37 cellular contexts compared by ENCODE assay signal in the genomic region with DNA sequence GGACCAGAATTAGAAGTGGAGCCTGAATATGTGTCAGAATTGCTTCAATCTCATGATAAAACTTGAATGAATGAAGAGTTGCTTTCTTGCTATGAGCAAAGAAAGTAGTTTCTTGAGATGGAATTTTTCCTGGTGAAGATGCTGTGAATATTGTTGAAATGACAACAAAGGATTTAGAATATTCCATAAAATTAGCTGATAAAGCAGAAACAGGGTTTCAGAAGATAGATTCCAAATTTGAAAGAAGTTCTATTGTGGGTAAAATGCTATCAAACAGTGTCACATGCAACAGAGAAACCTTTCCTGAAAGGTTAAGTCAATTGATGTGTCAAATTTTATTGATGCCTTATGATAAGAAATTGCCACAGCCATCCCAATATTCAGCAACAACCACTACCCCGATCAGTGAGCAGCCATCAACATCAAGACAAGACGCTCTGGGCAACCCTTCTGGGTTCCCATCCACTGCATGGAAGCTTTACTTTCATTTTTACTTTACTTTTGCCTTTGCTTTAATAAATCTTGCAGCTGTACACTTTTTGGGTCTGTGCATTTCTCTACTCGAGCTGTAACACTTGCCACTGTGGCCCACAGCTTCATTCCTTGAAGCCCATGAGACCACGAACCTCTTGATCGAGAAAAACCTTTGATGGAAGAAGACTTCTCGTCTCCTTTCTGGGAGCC.
DNase-seq lines count a peak whose midpoint lies in the region; ATAC-seq, FAIRE-seq and TF ChIP-seq lines count a peak whose summit lies in the region.
"Had no signal": no experiment of that assay in that cellular context is flagged by ENCODE, and none has a peak within 500 bp of the region (broad histone marks: within the 10 kb centered on the region; RNA-seq: fewer than 3 reads in every experiment).

No MANE protein-coding gene starts in this region.

- TF ChIP-seq RAD21 in SK-N-SH (IDR thresholded peaks at IDR 0.05; ENCODE audit: low read length) (no peak), HepG2 (CRISPR knock-in tag; IDR thresholded peaks at IDR 0.05) (no peak)

- H4K20me1 ChIP-seq in SK-N-SH (ENCODE audit: insufficient read depth) (no peaks in the 10 kb centered on the region), HepG2 (ENCODE audit: insufficient read depth, low read length) (no peaks in the 10 kb centered on the region)

- CTCF ChIA-PET in SK-N-SH (lab: Yijun Ruan, JAX) (no interaction called here), HepG2 (lab: Yijun Ruan, JAX; ENCODE audit: low intra/inter-chr PET ratio, low total read pairs) (no interaction called here)

- no peak overlapping the region for H3K27ac Mint-ChIP-seq in T-helper 17 cell
- peak overlapping the region in 4 of 6 donors; percentile 32 to 80 (median 45) for H3K27ac Mint-ChIP-seq in immature natural killer cell
- H3K27ac Mint-ChIP-seq: activated T-helper 17 cell treated with anti-CD3 and anti-CD28 coated beads, Interleukin-2, amount 50 U/mL, for 72 hours; HFFc6; stimulated activated naive CD8-positive, alpha-beta T cell treated with anti-CD3 and anti-CD28 coated beads, Interleukin-15, Interleukin-2, amounts not matched to agents 100 ng/mL and 50 ng/mL, for 24 hours had no signal

- no peaks in the 10 kb centered on the region for H3K36me3 ChIP-seq in SK-N-SH (replicated peaks in 1 of 2; ENCODE audit: control insufficient read depth in 1 of 2, insufficient read depth in 2 of 2, low read length in 1 of 2)
- H3K36me3 ChIP-seq in HepG2 (replicated peaks in 1 of 2; ENCODE audit: control insufficient read depth in 1 of 2, insufficient read depth in 2 of 2, low read length in 2 of 2): no peaks in the 10 kb centered on the region
- no peaks in the 10 kb centered on the region for H3K36me3 ChIP-seq in right lobe of liver
- H3K36me3 ChIP-seq: left ventricle myocardium inferior, neutrophil, right atrium auricular region had no signal

- intact Hi-C loops in HepG2 (cut with micrococcal nuclease; ENCODE audit: unreplicated experiment) (no loop called here), right lobe of liver (cut with DNase I) (no loop called here)

- peak overlapping the region; percentile 4 for H3K4me3 Mint-ChIP-seq in T-helper 17 cell
- H3K4me3 Mint-ChIP-seq in immature natural killer cell: peak overlapping the region in 3 of 5 donors; percentile 69 to 75 (median 74)
- H3K4me3 Mint-ChIP-seq: activated T-helper 17 cell treated with anti-CD3 and anti-CD28 coated beads, Interleukin-2, amount 50 U/mL, for 72 hours; HFFc6; stimulated activated naive CD8-positive, alpha-beta T cell treated with anti-CD3 and anti-CD28 coated beads, Interleukin-15, Interleukin-2, amounts not matched to agents 100 ng/mL and 50 ng/mL, for 24 hours had no signal

- H3K27ac ChIP-seq in SK-N-SH (ENCODE audit: low read depth in 2 of 2, low read length in 1 of 2) (no peak overlapping the region), HepG2 (ENCODE audit: extremely low read length, insufficient read depth, low read length) (no peak overlapping the region), right lobe of liver (no peak overlapping the region)
- H3K27ac ChIP-seq: 22Rv1, C4-2B, left ventricle myocardium inferior, neutrophil, right atrium auricular region, VCaP had no signal

- DNase-seq in SK-N-SH (no peak), HepG2 (ENCODE audit: low spot score) (no peak), right lobe of liver (no peak), T-helper 17 cell (no peak), immature natural killer cell (peak in 1 of 3 donors; percentile 20), iPS-NIHi7 (ENCODE audit: extremely low spot score) (no peak)
- DNase-seq: activated CD4-positive, alpha-beta T cell treated with anti-CD3 and anti-CD28 coated beads for 4 hours; dermis blood vessel endothelial cell; foreskin fibroblast; GOT3; head of caudate nucleus; HFFc6; left ventricle myocardium inferior; mesenchymal stem cell; NCI-H1105; NCI-H187; NCI-H2171; NCI-H82; posterior cingulate gyrus; stimulated activated CD4-positive, alpha-beta T cell treated with anti-CD3 and anti-CD28 coated beads, Interleukin-1b, Interleukin-23, amount 100 ng/mL, for 48 hours; T1000 had no signal

- H3K36me3 Mint-ChIP-seq in T-helper 17 cell (ENCODE audit: low read depth) (no peaks in the 10 kb centered on the region), immature natural killer cell (peaks cover 0 to 4% (median 0%) of the 10 kb centered on the region in 3 donors)

- H3K4me1 Mint-ChIP-seq in T-helper 17 cell (no peaks in the 10 kb centered on the region), immature natural killer cell (peaks cover 9 to 30% of the 10 kb centered on the region in 2 donors)

- peaks cover 0 to 6% (median 2%) of the 10 kb centered on the region in 6 donors for H3K9me3 Mint-ChIP-seq in immature natural killer cell

- POLR2A ChIA-PET in SK-N-SH (lab: Yijun Ruan, JAX): no interaction called here
- POLR2A ChIA-PET in HepG2 (lab: Yijun Ruan, JAX): no interaction called here

- 7% methylated on average over 6 of the region's 6 CpGs for WGBS in SK-N-SH (ENCODE audit: low lambda C conversion rate)
- 40% methylated on average over 6 of the region's 6 CpGs for WGBS in HepG2 (ENCODE audit: low lambda C conversion rate)
- WGBS in right lobe of liver (ENCODE audit: insufficient coverage, low coverage, low lambda C conversion rate, missing lambda C conversion rate): 74% methylated on average over 5 of the region's 6 CpGs

- TF ChIP-seq EP300 in SK-N-SH (IDR thresholded peaks at IDR 0.05; ENCODE audit: borderline replicate concordance in 1 of 2, low read depth in 1 of 2, low read length in 1 of 2) (no peak), HepG2 (IDR thresholded peaks at IDR 0.05; ENCODE audit: low read depth in 2 of 2, low read length in 2 of 2) (no peak), HepG2 (CRISPR knock-in tag; IDR thresholded peaks at IDR 0.05; ENCODE audit: borderline replicate concordance) (no peak)

- no peaks in the 10 kb centered on the region for H3K9me3 ChIP-seq in SK-N-SH
- H3K9me3 ChIP-seq in HepG2 (ENCODE audit: low read length): peaks cover 4% of the 10 kb centered on the region; the same call in 1 of the 2 replicates
- no peaks in the 10 kb centered on the region for H3K9me3 ChIP-seq in right lobe of liver
- no peaks in the 10 kb centered on the region for H3K9me3 ChIP-seq in T-helper 17 cell (ENCODE audit: control insufficient read depth, low read length, poor library complexity, severe bottlenecking)
- H3K9me3 ChIP-seq: neutrophil had no signal

- H3K4me3 ChIP-seq in SK-N-SH (ENCODE audit: low read depth in 2 of 2, low read length in 1 of 2) (no peak overlapping the region), HepG2 (replicated peaks in 1 of 3; ENCODE audit: insufficient read depth in 1 of 3, low read depth in 2 of 3, low read length in 3 of 3) (no peak overlapping the region), right lobe of liver (no peak overlapping the region)
- H3K4me3 ChIP-seq: left ventricle myocardium inferior, right atrium auricular region, smooth muscle cell had no signal

- H3K79me2 ChIP-seq in SK-N-SH (ENCODE audit: insufficient read depth) (no peaks in the 10 kb centered on the region), HepG2 (ENCODE audit: insufficient read depth, low read length) (no peaks in the 10 kb centered on the region)

- no peaks in the 10 kb centered on the region for H3F3A ChIP-seq in SK-N-SH (replicated peaks; ENCODE audit: insufficient read depth)

- H3K27me3 ChIP-seq in SK-N-SH (ENCODE audit: insufficient read depth) (no peaks in the 10 kb centered on the region), HepG2 (ENCODE audit: control insufficient read depth in 1 of 2, insufficient read depth in 2 of 2, low read length in 2 of 2) (no peaks in the 10 kb centered on the region), right lobe of liver (no peaks in the 10 kb centered on the region)
- H3K27me3 ChIP-seq: neutrophil, right atrium auricular region had no signal

- H3K9me2 ChIP-seq in SK-N-SH: no peaks in the 10 kb centered on the region

- H3K4me2 ChIP-seq in SK-N-SH (0 out of 2 replicates have a peak overlapping the region, but pooled peaks have one; percentile 33), HepG2 (ENCODE audit: low read depth, low read length) (no peak overlapping the region)
- H3K4me2 ChIP-seq: smooth muscle cell had no signal

- no peaks in the 10 kb centered on the region for H3K27me3 Mint-ChIP-seq in T-helper 17 cell
- peaks cover 0 to 3% (median 2%) of the 10 kb centered on the region in 3 donors for H3K27me3 Mint-ChIP-seq in immature natural killer cell (ENCODE audit: low read depth in 3 of 3)
- H3K27me3 Mint-ChIP-seq: activated T-helper 17 cell treated with anti-CD3 and anti-CD28 coated beads, Interleukin-2, amount 50 U/mL, for 72 hours; stimulated activated naive CD8-positive, alpha-beta T cell treated with anti-CD3 and anti-CD28 coated beads, Interleukin-15, Interleukin-2, amounts not matched to agents 100 ng/mL and 50 ng/mL, for 24 hours had no signal

- in situ Hi-C loops in HepG2 (cut with HindIII; ENCODE audit: extremely low pct_ligation_motif_present, low pct_unique_long_range_greater_than_20kb): no loop called here

- H2AFZ ChIP-seq in SK-N-SH (ENCODE audit: low read depth) (0 out of 2 replicates have a peak overlapping the region, but pooled peaks have one; percentile 56), HepG2 (ENCODE audit: low read length) (no peak overlapping the region)

- H3K9ac ChIP-seq in SK-N-SH (no peak overlapping the region), HepG2 (ENCODE audit: insufficient read depth, low read depth, low read length) (no peak overlapping the region)

- H3K4me1 ChIP-seq in SK-N-SH (ENCODE audit: control insufficient read depth in 1 of 2, insufficient read depth in 2 of 2, low read depth in 1 of 2, low read length in 1 of 2) (no peaks in the 10 kb centered on the region), HepG2 (ENCODE audit: insufficient read depth, low read length) (no peaks in the 10 kb centered on the region), right lobe of liver (no peaks in the 10 kb centered on the region)
- H3K4me1 ChIP-seq: left ventricle myocardium inferior, right atrium auricular region had no signal

- no TSS peak for BruUV-seq in HepG2 (replicated peaks; lab: Mats Ljungman, UMichigan)

- no peak for ATAC-seq in SK-N-SH treated with all-trans-retinoic acid at 6 μM for 48 hours
- ATAC-seq in HepG2: no peak; the same call in 2 of the 3 replicates
- no peak for ATAC-seq in right lobe of liver
- ATAC-seq in T-helper 17 cell: no peak
- no peak for ATAC-seq in GM19035 (IDR thresholded peaks at IDR 0.05; ENCODE audit: unreplicated experiment)
- ATAC-seq: activated T-helper 17 cell treated with anti-CD3 and anti-CD28 coated beads, Interleukin-2, amount 50 U/mL, for 72 hours; esophagus mucosa; Right ventricle myocardium inferior had no signal

- FAIRE-seq in HepG2 (lab: Jason Lieb, UNC): no peak
- FAIRE-seq: GM18507, GM19239, keratinocyte, urothelium cell line had no signal

- TF ChIP-seq POLR2A in HepG2 (IDR thresholded peaks at IDR 0.05; ENCODE audit: insufficient read depth in 1 of 2, low read depth in 2 of 2, low read length in 2 of 2) (no peak), right lobe of liver (IDR thresholded peaks at IDR 0.05) (no peak)

- TF ChIP-seq CTCF in SK-N-SH (IDR thresholded peaks at IDR 0.05) (no peak), HepG2 (CRISPR knock-in tag; IDR thresholded peaks at IDR 0.05) (no peak), right lobe of liver (IDR thresholded peaks at IDR 0.05) (no peak)

TF ChIP-seq in HepG2, 621 proteins besides CTCF, POLR2A, EP300 and RAD21 (continues in another document):
- peak; percentile 88 to 89 for TF ChIP-seq MAFK (conservative IDR thresholded peaks at IDR 0.05 in 1 of 2, IDR thresholded peaks at IDR 0.05 in 1 of 2; ENCODE audit: low read length in 2 of 2)
- TF ChIP-seq ZNF431 (CRISPR knock-in tag; IDR thresholded peaks at IDR 0.05; ENCODE audit: borderline replicate concordance, low read depth): no peak
